In genomic region chr1:31723828-31724359, GRCh38 we compare ENCODE assay signal across 1 cellular context.
A peak's percentile ranks its signal among the peaks of the same experiment; 100 is the strongest.
TF ChIP-seq lines count a peak whose summit lies in the region.

No MANE protein-coding gene starts in this region.

TF ChIP-seq in HEK293, 187 proteins besides CTCF, POLR2A, EP300 and RAD21 (continued from another document):
- TF ChIP-seq ZNF645 (tag by site-specific recombination; IDR thresholded peaks at IDR 0.05) (no peak), ZBTB11 (tag by site-specific recombination; conservative IDR thresholded peaks at IDR 0.05; ENCODE audit: low read depth) (no peak), ZNF610 (tag by site-specific recombination; IDR thresholded peaks at IDR 0.05; ENCODE audit: borderline replicate concordance) (no peak), ZFHX2 (tag by site-specific recombination; conservative IDR thresholded peaks at IDR 0.05) (peak; percentile 94), ZNF600 (tag by site-specific recombination; IDR thresholded peaks at IDR 0.05) (peak; percentile 86), ZNF449 (tag by site-specific recombination; IDR thresholded peaks at IDR 0.05) (no peak), ZFP69B (tag by site-specific recombination; IDR thresholded peaks at IDR 0.05) (no peak), KLF1 (tag by site-specific recombination; IDR thresholded peaks at IDR 0.05) (0 out of 2 replicates have a peak, but pooled peaks have one; percentile 24), ZNF558 (tag by site-specific recombination; IDR thresholded peaks at IDR 0.05) (0 out of 2 replicates have a peak, but pooled peaks have one; percentile 32), ZBTB26 (tag by site-specific recombination; optimal IDR thresholded peaks at IDR 0.05) (no peak), ZNF350 (tag by site-specific recombination; IDR thresholded peaks at IDR 0.05) (no peak), FEZF1 (tag by site-specific recombination; IDR thresholded peaks at IDR 0.05) (no peak), ZNF394 (tag by site-specific recombination; IDR thresholded peaks at IDR 0.05; ENCODE audit: borderline replicate concordance) (peak; percentile 43; the same call in 1 of the 2 replicates), ZNF324 (tag by site-specific recombination; IDR thresholded peaks at IDR 0.05) (no peak), ZNF416 (tag by site-specific recombination; IDR thresholded peaks at IDR 0.05) (no peak), ZNF571 (tag by site-specific recombination; IDR thresholded peaks at IDR 0.05) (no peak), OSR2 (tag by site-specific recombination; IDR thresholded peaks at IDR 0.05) (no peak), ZNF24 (tag by site-specific recombination; IDR thresholded peaks at IDR 0.05) (0 out of 2 replicates have a peak, but pooled peaks have one; percentile 47), PRDM6 (tag by site-specific recombination; IDR thresholded peaks at IDR 0.05) (no peak), AEBP2 (tag by site-specific recombination; IDR thresholded peaks at IDR 0.05; ENCODE audit: borderline replicate concordance) (no peak), ZNF202 (tag by site-specific recombination; IDR thresholded peaks at IDR 0.05; ENCODE audit: borderline replicate concordance) (no peak), EGR2 (tag by site-specific recombination; IDR thresholded peaks at IDR 0.05; ENCODE audit: low read depth) (peak; percentile 93), ZNF660 (tag by site-specific recombination; IDR thresholded peaks at IDR 0.05) (0 out of 2 replicates have a peak, but pooled peaks have one; percentile 37), ZBTB17 (tag by site-specific recombination; IDR thresholded peaks at IDR 0.05) (peak; percentile 61), ZSCAN18 (tag by site-specific recombination; IDR thresholded peaks at IDR 0.05) (no peak), SP7 (tag by site-specific recombination; IDR thresholded peaks at IDR 0.05) (peak; percentile 53; the same call in 1 of the 2 replicates), REST (tag by site-specific recombination; IDR thresholded peaks at IDR 0.05) (peak; percentile 97), ZNF837 (tag by site-specific recombination; IDR thresholded peaks at IDR 0.05) (no peak), ZNF121 (tag by site-specific recombination; IDR thresholded peaks at IDR 0.05) (no peak)
